ENCODE assay signal across 8 cellular contexts in the genomic region with DNA sequence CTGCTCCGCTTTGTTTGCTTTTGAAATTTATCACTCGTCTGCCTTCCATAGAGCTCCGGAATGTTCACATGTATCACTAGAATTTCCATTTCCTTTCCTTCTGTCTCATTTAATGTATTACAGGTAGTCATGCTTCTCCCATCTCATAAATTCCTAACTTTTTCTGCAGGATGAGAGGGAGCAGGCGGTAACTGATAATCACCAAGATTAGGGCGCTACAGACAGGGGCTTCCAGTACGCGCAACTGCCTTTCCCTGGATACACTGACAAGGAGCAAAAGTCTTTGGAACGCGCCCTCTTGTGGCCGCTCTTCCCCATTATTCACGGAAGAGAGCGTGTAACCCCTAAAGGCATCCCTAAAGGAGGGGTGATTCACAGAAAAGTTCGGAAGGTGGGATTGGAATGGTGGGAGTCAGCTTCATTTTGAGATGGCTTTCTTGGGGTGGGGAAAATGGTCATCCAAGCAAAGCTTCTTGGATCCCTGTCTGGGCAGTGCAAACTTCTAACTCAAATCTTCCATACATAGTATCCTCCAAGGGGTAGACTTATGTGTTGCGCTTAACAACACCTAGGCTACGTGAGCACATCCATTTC. TPM values are rescaled to one million over a fixed set of nuclear protein-coding genes. Genes with fewer than 3 reads are reported as not detected.
DNase-seq lines count a peak whose midpoint lies in the region; ATAC-seq and TF ChIP-seq lines count a peak whose summit lies in the region.

No MANE protein-coding gene starts in this region.

- H2AFZ ChIP-seq in OCI-LY3 (ENCODE audit: low read depth, low read length) = no peak overlapping the region

- H3K9me3 ChIP-seq in OCI-LY3 (ENCODE audit: insufficient read depth, low read length) (no peaks in the 10 kb centered on the region), colonic mucosa (no peaks in the 10 kb centered on the region)

- H3K27me3 ChIP-seq in OCI-LY3 (ENCODE audit: low read depth, low read length) (peaks cover 5% of the 10 kb centered on the region; the same call in 1 of the 2 replicates), colonic mucosa (no peaks in the 10 kb centered on the region)

- peaks cover 13 to 24% of the 10 kb centered on the region in 2 donors for H3K4me1 Mint-ChIP-seq in stimulated activated naive B cell treated with anti-CD40 and anti-IgM and Interleukin-4, amounts not matched to agents 10 μg/mL and 1 μg/mL and 100 μg/mL, for 72 hours

- H3K27ac ChIP-seq in OCI-LY3 (ENCODE audit: low read length) (no peak overlapping the region), colonic mucosa (no peak overlapping the region)

- no peak overlapping the region for H3K4me3 Mint-ChIP-seq in stimulated activated naive B cell treated with anti-CD40 and anti-IgM and Interleukin-4, amounts not matched to agents 10 μg/mL and 1 μg/mL and 100 μg/mL, for 72 hours

- intact Hi-C loops in colonic mucosa (cut with DNase I) (loop anchor here (5.0 kb wide), 1 partner anchor 1364 kb away; no protein-coding TSS in a partner anchor), left colon (cut with DNase I, micrococcal nuclease) (loop anchor here in 1 of 2 donors (10.0 kb wide), 2 partner anchors 702 to 1372 kb away; no protein-coding TSS in a partner anchor)

- H3K4me1 ChIP-seq in OCI-LY3 (ENCODE audit: low read length) (peaks cover 43% of the 10 kb centered on the region), colonic mucosa (no peaks in the 10 kb centered on the region)

- DNase-seq in EL = peak; percentile 90
- peak; percentile 68 for DNase-seq in HEK293T (ENCODE audit: extremely low spot score)
- peak; percentile 77 for DNase-seq in colonic mucosa
- peak; percentile 46 to 83 for DNase-seq in left colon
- DNase-seq in stimulated activated naive B cell treated with anti-CD40 and anti-IgM and Interleukin-4, amounts not matched to agents 10 μg/mL and 1 μg/mL and 100 μg/mL, for 72 hours = no peak

- peak; percentile 80 for ATAC-seq in left colon
- peak; percentile 58 to 61 for ATAC-seq in stimulated activated naive B cell treated with anti-CD40 and anti-IgM and Interleukin-4, amounts not matched to agents 10 μg/mL and 1 μg/mL and 100 μg/mL, for 72 hours (replicated peaks)
- no peak for ATAC-seq in HG03139 (IDR thresholded peaks at IDR 0.05; ENCODE audit: unreplicated experiment)
- ATAC-seq in HG03045 (IDR thresholded peaks at IDR 0.05; ENCODE audit: unreplicated experiment) = no peak

- no peaks in the 10 kb centered on the region for H4K20me1 ChIP-seq in OCI-LY3 (ENCODE audit: insufficient read depth, low read length)

- H3K9ac ChIP-seq in OCI-LY3 (ENCODE audit: low read length) = no peak overlapping the region
- no peak overlapping the region for H3K9ac ChIP-seq in colonic mucosa (ENCODE audit: low read depth in 2 of 2, low read length in 2 of 2)

- H3K79me2 ChIP-seq in OCI-LY3 (ENCODE audit: low read length) = no peaks in the 10 kb centered on the region

- H3K36me3 ChIP-seq in OCI-LY3 (replicated peaks; ENCODE audit: low read depth, low read length) = no peaks in the 10 kb centered on the region
- H3K36me3 ChIP-seq in colonic mucosa = no peaks in the 10 kb centered on the region

- peak; percentile 49 for TF ChIP-seq CTCF in OCI-LY3 (IDR thresholded peaks at IDR 0.05; ENCODE audit: low read depth, low read length)
- peak; percentile 62 for TF ChIP-seq CTCF in colonic mucosa (IDR thresholded peaks at IDR 0.05)

- H3K4me2 ChIP-seq in OCI-LY3 (ENCODE audit: low read length) = no peak overlapping the region

- POLR2A ChIA-PET in HEK293T (lab: Yijun Ruan, JAX) = no interaction called here

- H3K36me3 Mint-ChIP-seq in stimulated activated naive B cell treated with anti-CD40 and anti-IgM and Interleukin-4, amounts not matched to agents 10 μg/mL and 1 μg/mL and 100 μg/mL, for 72 hours = no peaks in the 10 kb centered on the region

- H3K27me3 Mint-ChIP-seq in stimulated activated naive B cell treated with anti-CD40 and anti-IgM and Interleukin-4, amounts not matched to agents 10 μg/mL and 1 μg/mL and 100 μg/mL, for 72 hours = peaks cover 41 to 55% of the 10 kb centered on the region in 2 donors

- no peaks in the 10 kb centered on the region for H3K9me3 Mint-ChIP-seq in stimulated activated naive B cell treated with anti-CD40 and anti-IgM and Interleukin-4, amounts not matched to agents 10 μg/mL and 1 μg/mL and 100 μg/mL, for 72 hours

- no peak overlapping the region for H3K4me3 ChIP-seq in OCI-LY3 (ENCODE audit: low read length)
- H3K4me3 ChIP-seq in colonic mucosa = no peak overlapping the region

- no peak overlapping the region for H3K27ac Mint-ChIP-seq in stimulated activated naive B cell treated with anti-CD40 and anti-IgM and Interleukin-4, amounts not matched to agents 10 μg/mL and 1 μg/mL and 100 μg/mL, for 72 hours

- CTCF ChIA-PET in HEK293T (lab: Yijun Ruan, JAX) = interaction anchor here (0.6 to 1.3 kb wide), 6 partner anchors 9 to 608 kb away, joined by 3 to 4 read pairs (median 3); no protein-coding TSS in a partner anchor

TF ChIP-seq in HEK293T, 16 proteins besides CTCF, POLR2A, EP300 and RAD21:
- TF ChIP-seq FOXM1 (IDR thresholded peaks at IDR 0.05; ENCODE audit: borderline replicate concordance) = no peak
- no peak for TF ChIP-seq SP1 (IDR thresholded peaks at IDR 0.05)
- TF ChIP-seq BHLHE40 (IDR thresholded peaks at IDR 0.05; ENCODE audit: borderline replicate concordance) = no peak
- TF ChIP-seq SUZ12 (IDR thresholded peaks at IDR 0.05) = no peak
- no peak for TF ChIP-seq NFRKB (IDR thresholded peaks at IDR 0.05)
- TF ChIP-seq ZNF384 (IDR thresholded peaks at IDR 0.05) = no peak
- no peak for TF ChIP-seq FOXA1 (IDR thresholded peaks at IDR 0.05)
- no peak for TF ChIP-seq PKNOX1 (IDR thresholded peaks at IDR 0.05)
- no peak for TF ChIP-seq LEF1 (IDR thresholded peaks at IDR 0.05; ENCODE audit: borderline replicate concordance)

RNA-seq across cellular contexts. Expression of gene INHBA, which starts 6.5 kb away (rescaled TPM):
- total RNA-seq in colonic mucosa (under 1 TPM; 0.15 to 0.19 TPM), left colon (under 1 TPM; 0.15 to 0.42 TPM)

Comparison
In these comparisons a context has a peak if more than half of its experiments do, and no peak if none do; other contexts are left out.
1. ATAC-seq: peak in left colon (single experiment) and stimulated activated naive B cell treated with anti-CD40 and anti-IgM and Interleukin-4, amounts not matched to agents 10 μg/mL and 1 μg/mL and 100 μg/mL, for 72 hours (2 of 2); none in HG03139 (single experiment) and HG03045 (single experiment).